7 cellular contexts compared by ENCODE assay signal in genomic region chr2:91477291-91477690, GRCh38.
A peak's percentile ranks its signal among the peaks of the same experiment; 100 is the strongest.
DNase-seq lines count a peak whose midpoint lies in the region; ATAC-seq and TF ChIP-seq lines count a peak whose summit lies in the region.
"Not testable (repeated sequence)": the region's sequence is repeated elsewhere in the genome, so short reads cannot be mapped to it uniquely, and the experiment has no call there.

No MANE protein-coding gene starts in this region.

- H3K36me3 Mint-ChIP-seq in H9 (ENCODE audit: insufficient read depth in 1 of 3, low read depth in 3 of 3); dendritic cell treated with granulocyte-macrophage colony-stimulating factor and Interleukin-4, amounts not matched to agents 40 ng/mL and 50 ng/mL, for 4 days (ENCODE audit: low read depth): not testable (repeated sequence)

- H3K9me3 ChIP-seq in H9 (ENCODE audit: control insufficient read depth, low read depth, low read length); heart right ventricle; lung (ENCODE audit: control insufficient read depth in 2 of 2, insufficient read depth in 1 of 2, low read length in 1 of 2); psoas muscle; testis: not testable (repeated sequence)

- not testable (repeated sequence) for H2BK12ac ChIP-seq in H9 (ENCODE audit: insufficient read length, low read depth, low read length)

- not testable (repeated sequence) for TF ChIP-seq CTCF in H9 (conservative IDR thresholded peaks at IDR 0.05); heart right ventricle (IDR thresholded peaks at IDR 0.05); lung (IDR thresholded peaks at IDR 0.05; ENCODE audit: control extremely low read depth, extremely low read depth); psoas muscle (IDR thresholded peaks at IDR 0.05); testis (IDR thresholded peaks at IDR 0.05)

- H3K79me1 ChIP-seq in H9 (ENCODE audit: insufficient read depth, low read depth, low read length, poor library complexity, severe bottlenecking): not testable (repeated sequence)

- not testable (repeated sequence) for H4K5ac ChIP-seq in H9 (ENCODE audit: insufficient read length, low read depth, low read length)

- DNase-seq in H9: peak; percentile 17
- peak; percentile 2 for DNase-seq in activated naive CD4-positive, alpha-beta T cell treated with Interleukin-2 at 50 U/mL for 16 hours
- DNase-seq in heart right ventricle: peak in 1 of 2 donors; percentile 9
- DNase-seq in lung (ENCODE audit: low spot score): not testable (repeated sequence)
- peak in 1 of 2 donors; percentile 51 for DNase-seq in psoas muscle
- DNase-seq in testis: peak; percentile 14

- not testable (repeated sequence) for H3K14ac ChIP-seq in H9 (ENCODE audit: insufficient read depth, low read length)

- H3K4me3 ChIP-seq in heart right ventricle (peak overlapping the region; percentile 31 to 61 (median 52)), lung (peak overlapping the region; percentile 44), psoas muscle (peak overlapping the region; percentile 67), testis (peak overlapping the region; percentile 48 to 49)

- H3K79me2 ChIP-seq in H9 (ENCODE audit: insufficient read depth, low read length): not testable (repeated sequence)

- not testable (repeated sequence) for TF ChIP-seq POLR2A in testis (IDR thresholded peaks at IDR 0.05)

- H2BK5ac ChIP-seq in H9 (ENCODE audit: insufficient read length, low read length): not testable (repeated sequence)

- H3K56ac ChIP-seq in H9 (ENCODE audit: insufficient read length, low read depth, low read length): not testable (repeated sequence)

- H3K4me3 Mint-ChIP-seq in H9: not testable (repeated sequence)
- H3K4me3 Mint-ChIP-seq in dendritic cell treated with granulocyte-macrophage colony-stimulating factor and Interleukin-4, amounts not matched to agents 40 ng/mL and 50 ng/mL, for 4 days: peak overlapping the region; percentile 79

- not testable (repeated sequence) for H2BK20ac ChIP-seq in H9 (ENCODE audit: low read depth, low read length, poor library complexity, severe bottlenecking)

- H4K8ac ChIP-seq in H9 (replicated peaks; ENCODE audit: insufficient read length, low read depth, low read length): not testable (repeated sequence)

- H3K23me2 ChIP-seq in H9 (ENCODE audit: insufficient read length, low read depth, low read length, poor library complexity, severe bottlenecking): not testable (repeated sequence)

- H3K4me1 Mint-ChIP-seq in H9: not testable (repeated sequence)
- H3K4me1 Mint-ChIP-seq in dendritic cell treated with granulocyte-macrophage colony-stimulating factor and Interleukin-4, amounts not matched to agents 40 ng/mL and 50 ng/mL, for 4 days (ENCODE audit: low read depth): peaks cover 18% of the 10 kb centered on the region

- not testable (repeated sequence) for H4K20me1 ChIP-seq in H9 (ENCODE audit: control insufficient read depth, insufficient read depth, insufficient read length)

- peaks cover 19% of the 10 kb centered on the region for H3K27me3 Mint-ChIP-seq in H9 (ENCODE audit: low read depth)
- peaks cover 38% of the 10 kb centered on the region for H3K27me3 Mint-ChIP-seq in dendritic cell treated with granulocyte-macrophage colony-stimulating factor and Interleukin-4, amounts not matched to agents 40 ng/mL and 50 ng/mL, for 4 days

- not testable (repeated sequence) for H3K4me1 ChIP-seq in H9 (ENCODE audit: insufficient read depth, low read length); lung (ENCODE audit: control insufficient read depth in 2 of 2, insufficient read depth in 2 of 2, low read length in 2 of 2); psoas muscle
- H3K4me1 ChIP-seq in heart right ventricle: peaks cover 4 to 18% (median 13%) of the 10 kb centered on the region in 9 donors
- H3K4me1 ChIP-seq in testis: peaks cover 15% of the 10 kb centered on the region

- H2BK15ac ChIP-seq in H9 (ENCODE audit: low read depth, low read length): not testable (repeated sequence)

- not testable (repeated sequence) for H3K27ac Mint-ChIP-seq in H9; dendritic cell treated with granulocyte-macrophage colony-stimulating factor and Interleukin-4, amounts not matched to agents 40 ng/mL and 50 ng/mL, for 4 days

- intact Hi-C loops in dendritic cell treated with granulocyte-macrophage colony-stimulating factor and Interleukin-4, amounts not matched to agents 40 ng/mL and 50 ng/mL, for 4 days (cut with micrococcal nuclease); heart right ventricle (cut with DNase I); psoas muscle (cut with DNase I); testis (cut with DNase I; ENCODE audit: low total_unique reads): not testable (repeated sequence)

- H3K27ac ChIP-seq in H9 (ENCODE audit: insufficient read length, low read depth, low read length); heart right ventricle; lung (ENCODE audit: low read depth in 1 of 2, low read length in 1 of 2); psoas muscle: not testable (repeated sequence)
- peak overlapping the region; percentile 36 to 37 for H3K27ac ChIP-seq in testis

- H3K18ac ChIP-seq in H9 (ENCODE audit: insufficient read length, low read depth, low read length): not testable (repeated sequence)

- ATAC-seq in heart right ventricle; lung (ENCODE audit: insufficient read depth, low FRiP score); psoas muscle: not testable (repeated sequence)

- not testable (repeated sequence) for H3T11ph ChIP-seq in H9 (ENCODE audit: low read length)

- no CpG with 5 or more reads among the region's 51 CpGs for WGBS in H9 (ENCODE audit: extremely low coverage, insufficient read length, low lambda C conversion rate)
- 4 to 7% methylated on average over 47 to 49 of the region's 51 CpGs for WGBS in heart right ventricle, 2 donors
- WGBS in lung, 2 donors: 3 to 6% methylated on average over 44 to 50 of the region's 51 CpGs
- WGBS in psoas muscle, 3 donors: 1 to 4% (median 2%) methylated on average over 42 to 50 of the region's 51 CpGs
- WGBS in testis, 2 donors: 3 to 10% methylated on average over 35 to 44 of the region's 51 CpGs

- not testable (repeated sequence) for H3K36me3 ChIP-seq in heart right ventricle; lung (ENCODE audit: control insufficient read depth in 2 of 2, insufficient read depth in 2 of 2, low read length in 2 of 2); psoas muscle (ENCODE audit: insufficient read depth in 1 of 2, low read depth in 1 of 2); testis (ENCODE audit: low read depth, missing control alignments)

- H3K4ac ChIP-seq in H9 (ENCODE audit: low read depth, low read length): not testable (repeated sequence)

- H2AK5ac ChIP-seq in H9 (ENCODE audit: insufficient read length, low read length): not testable (repeated sequence)

- not testable (repeated sequence) for H3K27me3 ChIP-seq in H9 (ENCODE audit: insufficient read depth, low read length); lung (ENCODE audit: control insufficient read depth, insufficient read depth); testis
- peaks cover 14 to 49% (median 41%) of the 10 kb centered on the region in 7 donors for H3K27me3 ChIP-seq in heart right ventricle
- H3K27me3 ChIP-seq in psoas muscle (ENCODE audit: insufficient read depth in 3 of 3, low read length in 2 of 3): peaks cover 0 to 31% (median 12%) of the 10 kb centered on the region in 3 donors

- H3K9ac ChIP-seq in H9 (ENCODE audit: extremely low read depth, insufficient read length, low read length): not testable (repeated sequence)

- not testable (repeated sequence) for H2AFZ ChIP-seq in H9 (ENCODE audit: low read length)

- H2BK120ac ChIP-seq in H9 (ENCODE audit: low read depth, low read length, poor library complexity, severe bottlenecking): not testable (repeated sequence)

- not testable (repeated sequence) for H4K91ac ChIP-seq in H9 (ENCODE audit: insufficient read length, low read depth, low read length)

- not testable (repeated sequence) for H3K23ac ChIP-seq in H9 (ENCODE audit: insufficient read length, low read depth, low read length)

- not testable (repeated sequence) for H3K4me2 ChIP-seq in H9 (ENCODE audit: insufficient read depth, insufficient read length, low read length)

- peaks cover 14 to 18% of the 10 kb centered on the region in 2 experiments for H3K9me3 Mint-ChIP-seq in H9
- H3K9me3 Mint-ChIP-seq in dendritic cell treated with granulocyte-macrophage colony-stimulating factor and Interleukin-4, amounts not matched to agents 40 ng/mL and 50 ng/mL, for 4 days: not testable (repeated sequence)
